ENCODE assay signal across 8 cellular contexts in genomic region chr1:51189421-51190073, GRCh38. TPM values are rescaled to one million over a fixed set of nuclear protein-coding genes. Genes with fewer than 3 reads are reported as not detected.
DNase-seq lines count a peak whose midpoint lies in the region; ATAC-seq and TF ChIP-seq lines count a peak whose summit lies in the region.

No MANE protein-coding gene starts in this region.

- H3K27me3 ChIP-seq in thoracic aorta (replicated peaks; ENCODE audit: insufficient read depth), result no peaks in the 10 kb centered on the region

- no peaks in the 10 kb centered on the region for H3K27me3 Mint-ChIP-seq in T-cell
- H3K27me3 Mint-ChIP-seq in stimulated activated memory B cell treated with anti-CD40 and anti-IgM and Interleukin-4, amounts not matched to agents 10 μg/mL and 1 μg/mL and 100 μg/mL, for 72 hours, result no peaks in the 10 kb centered on the region

- no peaks in the 10 kb centered on the region for H3K36me3 Mint-ChIP-seq in T-cell
- no peaks in the 10 kb centered on the region for H3K36me3 Mint-ChIP-seq in stimulated activated memory B cell treated with anti-CD40 and anti-IgM and Interleukin-4, amounts not matched to agents 10 μg/mL and 1 μg/mL and 100 μg/mL, for 72 hours

- H3K4me1 Mint-ChIP-seq in T-cell, result no peaks in the 10 kb centered on the region
- H3K4me1 Mint-ChIP-seq in stimulated activated memory B cell treated with anti-CD40 and anti-IgM and Interleukin-4, amounts not matched to agents 10 μg/mL and 1 μg/mL and 100 μg/mL, for 72 hours, result no peaks in the 10 kb centered on the region

- no peaks in the 10 kb centered on the region for H3K9me3 ChIP-seq in thoracic aorta

- in situ Hi-C loops in GM13976 (cut with MboI; ENCODE audit: low sequenced_read_pairs, unreplicated experiment), result loop anchor here (10.0 kb wide), 2 partner anchors 315 to 415 kb away; no protein-coding TSS in a partner anchor

- H3K4me3 Mint-ChIP-seq in T-cell, result no peak overlapping the region
- no peak overlapping the region for H3K4me3 Mint-ChIP-seq in stimulated activated memory B cell treated with anti-CD40 and anti-IgM and Interleukin-4, amounts not matched to agents 10 μg/mL and 1 μg/mL and 100 μg/mL, for 72 hours

- no peak overlapping the region for H3K27ac Mint-ChIP-seq in T-cell
- H3K27ac Mint-ChIP-seq in stimulated activated memory B cell treated with anti-CD40 and anti-IgM and Interleukin-4, amounts not matched to agents 10 μg/mL and 1 μg/mL and 100 μg/mL, for 72 hours, result no peak overlapping the region

- TF ChIP-seq CTCF in GM13976 (IDR thresholded peaks at IDR 0.05; ENCODE audit: borderline replicate concordance, control extremely low read depth, extremely low read depth, insufficient read depth, missing control alignments) (peak; percentile 81), thoracic aorta (IDR thresholded peaks at IDR 0.05) (peak; percentile 74)

- H3K27ac ChIP-seq in thoracic aorta, result no peak overlapping the region

- no peaks in the 10 kb centered on the region for H3K36me3 ChIP-seq in thoracic aorta

- POLR2A ChIA-PET in T-cell (lab: Charles Lee), result interaction anchor here in 1 of 2 donors (0.5 kb wide), 1 partner anchor 404 kb away, joined by 7 read pairs; no protein-coding TSS in a partner anchor

- no peaks in the 10 kb centered on the region for H3K9me3 Mint-ChIP-seq in T-cell
- no peaks in the 10 kb centered on the region for H3K9me3 Mint-ChIP-seq in stimulated activated memory B cell treated with anti-CD40 and anti-IgM and Interleukin-4, amounts not matched to agents 10 μg/mL and 1 μg/mL and 100 μg/mL, for 72 hours

- DNase-seq in Ammon's horn (ENCODE audit: low spot score) (peak; percentile 82), GM13976 (ENCODE audit: low spot score) (peak; percentile 73), NCI-H1694 treated with DMSO at 0.1 percent for 48 hours (lab: John Stamatoyannopoulos, UW) (peak; percentile 78), T-cell (peak in 28 of 34 experiments; percentile 2 to 48 (median 23)), dermis microvascular lymphatic vessel endothelial cell (ENCODE audit: low read depth in 2 of 2) (peak; percentile 71 to 79), midbrain (lab: John Stamatoyannopoulos, UW) (peak; percentile 50), thoracic aorta (ENCODE audit: low spot score) (no peak)

- peak in 3 of 4 experiments; percentile 32 to 50 (median 38) for ATAC-seq in T-cell (replicated peaks in 1 of 4)
- ATAC-seq in thoracic aorta (ENCODE audit: insufficient number of reproducible peaks, low FRiP score, low read depth), result no peak
- no peak for ATAC-seq in stimulated activated memory B cell treated with anti-CD40 and anti-IgM and Interleukin-4, amounts not matched to agents 10 μg/mL and 1 μg/mL and 100 μg/mL, for 72 hours

- no peak overlapping the region for H3K4me3 ChIP-seq in thoracic aorta

- H3K4me1 ChIP-seq in thoracic aorta (ENCODE audit: control insufficient read depth in 1 of 2, low read depth in 2 of 2), result no peaks in the 10 kb centered on the region

- CTCF ChIA-PET in T-cell (lab: Charles Lee), result interaction anchor here (0.5 to 6.2 kb wide), 19 partner anchors 9 to 415 kb away, joined by 3 to 65 read pairs (median 5); no protein-coding TSS in a partner anchor

RNA-seq across cellular contexts. Expression of gene RNF11, which starts 46.5 kb away (rescaled TPM):
- total RNA-seq in T-cell, result 10 to 100 TPM; 33.3 to 66.0 (median 39.8) TPM
- total RNA-seq in dermis microvascular lymphatic vessel endothelial cell, result 71.2 and 120 TPM in 2 replicates
- total RNA-seq in thoracic aorta, result 100 to 1,000 TPM; 102 to 112 TPM

Comparison
In these comparisons a context has a peak if more than half of its experiments do, and no peak if none do; other contexts are left out.
1. ATAC-seq: peak in T-cell (3 of 4); none in thoracic aorta (single experiment) and stimulated activated memory B cell treated with anti-CD40 and anti-IgM and Interleukin-4, amounts not matched to agents 10 μg/mL and 1 μg/mL and 100 μg/mL, for 72 hours (single experiment).